In the genomic region with DNA sequence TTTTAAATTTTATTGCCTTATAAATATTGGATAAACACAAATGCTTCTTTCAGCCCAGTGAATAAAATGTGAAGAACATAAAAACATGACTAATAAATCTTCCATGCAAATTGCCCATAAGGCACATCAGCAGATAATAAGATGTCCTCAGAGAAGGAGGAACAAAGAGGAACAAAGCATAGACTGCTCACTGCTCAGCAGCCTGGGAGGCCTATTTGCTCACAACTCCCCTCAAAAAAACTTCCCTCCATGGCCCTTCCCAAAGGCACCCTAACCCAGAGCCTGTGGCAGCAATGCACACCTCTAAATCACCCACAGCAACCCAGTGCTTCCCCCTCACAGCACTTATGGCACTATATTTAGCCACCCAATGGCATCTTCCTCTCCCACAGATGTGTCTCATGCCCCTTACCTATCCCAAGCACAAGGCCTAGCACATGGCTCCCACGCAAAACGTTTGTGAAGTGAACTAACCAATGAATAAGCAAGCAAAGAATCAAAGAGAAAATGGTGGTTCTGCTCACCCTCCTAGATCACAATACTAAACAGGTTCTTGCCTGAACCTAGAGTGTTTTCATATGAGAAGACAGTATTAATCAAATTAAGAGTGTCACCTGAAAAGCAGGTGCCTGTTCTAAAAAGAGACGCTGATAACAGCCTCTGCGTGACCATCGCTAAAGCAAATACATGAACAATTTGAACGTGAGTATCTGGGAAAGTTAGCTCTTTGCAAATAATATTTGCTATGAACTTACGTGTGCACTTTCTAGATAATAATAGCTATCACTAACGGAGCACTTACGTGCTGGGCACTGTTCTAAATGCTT, we compare ENCODE assay signal across 12 cellular contexts.
DNase-seq lines count a peak whose midpoint lies in the region; ATAC-seq, FAIRE-seq and TF ChIP-seq lines count a peak whose summit lies in the region.
"Had no signal": no experiment of that assay in that cellular context is flagged by ENCODE, and none has a peak within 500 bp of the region (broad histone marks: within the 10 kb centered on the region; RNA-seq: fewer than 3 reads in every experiment).

No MANE protein-coding gene starts in this region.

- H2AFZ ChIP-seq in GM12878 (ENCODE audit: control insufficient read depth, low read depth, low read length): 0 out of 2 replicates have a peak overlapping the region, but pooled peaks have one; percentile 8

- no peak for TF ChIP-seq POLR2A in GM12878 (IDR thresholded peaks at IDR 0.05; ENCODE audit: low read depth, low read length)

- TF ChIP-seq RAD21 in GM12878 (IDR thresholded peaks at IDR 0.05; ENCODE audit: insufficient read depth, low read depth, low read length): no peak

- RAD21 ChIA-PET in GM12878 (lab: Charles Lee; ENCODE audit: unreplicated experiment): interaction anchor here (2.2 kb wide), 1 partner anchor 16 kb away, joined by 6 read pairs; no protein-coding TSS in a partner anchor

- SMC1A ChIA-PET in GM12878 (lab: Charles Lee; ENCODE audit: uncharacterized antibody, unreplicated experiment): interaction anchor here (0.6 to 0.9 kb wide), 3 partner anchors 12 to 18 kb away, joined by 3 to 6 read pairs (median 3); no protein-coding TSS in a partner anchor

- H3K36me3 ChIP-seq in GM12878 (ENCODE audit: control insufficient read depth in 2 of 2, insufficient read depth in 2 of 2, low read length in 1 of 2) (no peaks in the 10 kb centered on the region), skeletal muscle tissue (ENCODE audit: control insufficient read depth in 3 of 3, insufficient read depth in 3 of 3, low read length in 3 of 3) (no peaks in the 10 kb centered on the region)

- H3K9me3 ChIP-seq in GM12878 (replicated peaks; ENCODE audit: control insufficient read depth, insufficient read depth, low read length) (no peaks in the 10 kb centered on the region), skeletal muscle tissue (ENCODE audit: control insufficient read depth in 3 of 3, low read length in 3 of 3) (no peaks in the 10 kb centered on the region)

- TF ChIP-seq CTCF in GM12878 (IDR thresholded peaks at IDR 0.05 in 2 of 3, conservative IDR thresholded peaks at IDR 0.05 in 1 of 3; ENCODE audit: control insufficient read depth in 2 of 3, extremely low read depth in 1 of 3, insufficient read depth in 1 of 3, low read depth in 3 of 3, low read length in 3 of 3) (no peak), GM13977 (IDR thresholded peaks at IDR 0.05; ENCODE audit: extremely low read depth, insufficient read depth, missing control alignments) (no peak)

- H3K4me3 ChIP-seq in GM12878 (no peak overlapping the region), skeletal muscle tissue (ENCODE audit: low read length in 3 of 3) (no peak overlapping the region)

- H3K4me1 ChIP-seq in GM12878 (ENCODE audit: control insufficient read depth, insufficient read depth, low read length) (peaks cover 4% of the 10 kb centered on the region; the same call in 1 of the 2 replicates), skeletal muscle tissue (ENCODE audit: control insufficient read depth in 3 of 3, insufficient read depth in 3 of 3, low read length in 3 of 3) (peaks cover 3 to 9% (median 5%) of the 10 kb centered on the region in 3 donors)

- CTCF ChIA-PET in GM12878 (lab: Yijun Ruan, JAX): interaction anchor here (1.0 kb wide), 2 partner anchors 12 to 18 kb away, joined by 4 to 5 read pairs; no protein-coding TSS in a partner anchor

- H3K4me2 ChIP-seq in GM12878 (ENCODE audit: control insufficient read depth, insufficient read depth): no peak overlapping the region

- H3K27me3 ChIP-seq in GM12878 (replicated peaks in 1 of 2; ENCODE audit: control insufficient read depth in 2 of 2, insufficient read depth in 2 of 2, low read length in 1 of 2) (no peaks in the 10 kb centered on the region), skeletal muscle tissue (ENCODE audit: control insufficient read depth in 3 of 3, insufficient read depth in 3 of 3, low read length in 3 of 3) (no peaks in the 10 kb centered on the region)

- H3K79me2 ChIP-seq in GM12878 (ENCODE audit: control insufficient read depth, insufficient read depth, low read length): peaks cover 5% of the 10 kb centered on the region

- no TSS peak for BruUV-seq in GM12878 (replicated peaks; lab: Mats Ljungman, UMichigan)

- H3K9ac ChIP-seq in GM12878 (ENCODE audit: control insufficient read depth, insufficient read depth, low read length) (no peak overlapping the region), skeletal muscle tissue (ENCODE audit: low read depth in 1 of 3, low read length in 3 of 3) (peak overlapping the region in 1 of 3 donors; percentile 43)

- intact Hi-C loops in GM12878 (cut with micrococcal nuclease; ENCODE audit: unreplicated experiment): no loop called here

- no peaks in the 10 kb centered on the region for H4K20me1 ChIP-seq in GM12878 (ENCODE audit: control insufficient read depth, insufficient read depth)

- H3K27ac ChIP-seq in GM12878 (ENCODE audit: control insufficient read depth, insufficient read depth) (no peak overlapping the region; the same call in 1 of the 2 replicates), skeletal muscle tissue (ENCODE audit: low read depth, low read length) (peak overlapping the region; percentile 37)

- in situ Hi-C loops in GM12878 (cut with MboI): no loop called here
- in situ Hi-C loops in GM13977 (cut with MboI; ENCODE audit: low pct_unique_long_range_greater_than_20kb, low sequenced_read_pairs, unreplicated experiment): no loop called here

- no peak for TF ChIP-seq EP300 in GM12878 (IDR thresholded peaks at IDR 0.05; ENCODE audit: borderline replicate concordance in 1 of 2, control insufficient read depth in 1 of 2, low read depth in 2 of 2, low read length in 2 of 2)

- WGBS in GM12878 (ENCODE audit: insufficient coverage, insufficient replicate concordance, low lambda C conversion rate, missing lambda C conversion rate): 86% methylated on average over 9 of the region's 9 CpGs

- FAIRE-seq in GM12878 (lab: Jason Lieb, UNC): no peak

- no peak for DNase-seq in activated CD4-positive, CD25-positive, alpha-beta regulatory T cell (lab: John Stamatoyannopoulos, UW)
- DNase-seq in NCI-H1930 (lab: John Stamatoyannopoulos, UW): peak; percentile 64 to 67
- DNase-seq in GM12878 (ENCODE audit: low read depth, low spot score): no peak
- DNase-seq in GM13977 (ENCODE audit: low spot score): no peak
- no peak for DNase-seq in Ammon's horn (ENCODE audit: low spot score)
- DNase-seq: ACHN, amniotic stem cell, NCI-H187 treated with DMSO at 0.1 percent for 48 hours had no signal

- ATAC-seq in activated CD4-positive, CD25-positive, alpha-beta regulatory T cell treated with anti-CD3 and anti-CD28 coated beads, Interleukin-2, amount 50 U/mL, for 24 hours: peak; percentile 31 to 32
- ATAC-seq in GM12878 (peak; percentile 61), GM21390 (IDR thresholded peaks at IDR 0.05; ENCODE audit: unreplicated experiment) (no peak)
- ATAC-seq: HCT116 had no signal

- POLR2A ChIA-PET in GM12878 (lab: Charles Lee): no interaction called here

TF ChIP-seq in GM12878, 131 proteins besides CTCF, POLR2A, EP300 and RAD21:
- TF ChIP-seq SREBF2 (IDR thresholded peaks at IDR 0.05; ENCODE audit: low read length): no peak
- TF ChIP-seq, protein P1, sequence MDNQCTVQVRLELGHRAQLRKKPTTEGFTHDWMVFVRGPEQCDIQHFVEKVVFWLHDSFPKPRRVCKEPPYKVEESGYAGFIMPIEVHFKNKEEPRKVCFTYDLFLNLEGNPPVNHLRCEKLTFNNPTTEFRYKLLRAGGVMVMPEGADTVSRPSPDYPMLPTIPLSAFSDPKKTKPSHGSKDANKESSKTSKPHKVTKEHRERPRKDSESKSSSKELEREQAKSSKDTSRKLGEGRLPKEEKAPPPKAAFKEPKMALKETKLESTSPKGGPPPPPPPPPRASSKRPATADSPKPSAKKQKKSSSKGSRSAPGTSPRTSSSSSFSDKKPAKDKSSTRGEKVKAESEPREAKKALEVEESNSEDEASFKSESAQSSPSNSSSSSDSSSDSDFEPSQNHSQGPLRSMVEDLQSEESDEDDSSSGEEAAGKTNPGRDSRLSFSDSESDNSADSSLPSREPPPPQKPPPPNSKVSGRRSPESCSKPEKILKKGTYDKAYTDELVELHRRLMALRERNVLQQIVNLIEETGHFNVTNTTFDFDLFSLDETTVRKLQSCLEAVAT (IDR thresholded peaks at IDR 0.05): peak; percentile 26; the same call in 1 of the 2 replicates
TF ChIP-seq in GM12878: peak in this region for 1.

Comparison
In these comparisons a context has a peak if more than half of its experiments do, and no peak if none do; other contexts are left out.
1. DNase-seq: peak in NCI-H1930 (2 of 2); none in activated CD4-positive, CD25-positive, alpha-beta regulatory T cell (0 of 4), GM12878 (single experiment), GM13977 (single experiment) and Ammon's horn (single experiment).